In genomic region chr5:112757468-112758208, GRCh38 we compare ENCODE assay signal across 8 cellular contexts. TPM values are rescaled to one million over a fixed set of nuclear protein-coding genes. Genes with fewer than 3 reads are reported as not detected.
DNase-seq lines count a peak whose midpoint lies in the region; ATAC-seq lines count a peak whose summit lies in the region.

No MANE protein-coding gene starts in this region.

- no peaks in the 10 kb centered on the region for H3K9me3 Mint-ChIP-seq in activated naive CD4-positive, alpha-beta T cell treated with anti-CD3 and anti-CD28 coated beads, Interleukin-2, amount 50 U/mL, for 72 hours
- H3K9me3 Mint-ChIP-seq in activated naive CD4-positive, alpha-beta T cell treated with anti-CD3 and anti-CD28 coated beads for 36 hours: no peaks in the 10 kb centered on the region
- H3K9me3 Mint-ChIP-seq in natural killer cell treated with Interleukin-12 subunit alpha and Interleukin-12 subunit beta and Interleukin-15 and Interleukin-18, amount 100 ng/mL, for 72 hours: no peaks in the 10 kb centered on the region

- no peaks in the 10 kb centered on the region for H3K27me3 Mint-ChIP-seq in activated naive CD4-positive, alpha-beta T cell treated with anti-CD3 and anti-CD28 coated beads for 36 hours (ENCODE audit: low read depth)
- no peaks in the 10 kb centered on the region for H3K27me3 Mint-ChIP-seq in natural killer cell treated with Interleukin-12 subunit alpha and Interleukin-12 subunit beta and Interleukin-15 and Interleukin-18, amount 100 ng/mL, for 72 hours

- intact Hi-C loops in activated naive CD4-positive, alpha-beta T cell treated with anti-CD3 and anti-CD28 coated beads for 36 hours (cut with micrococcal nuclease): loop anchor here (1.0 to 5.0 kb wide), 7 partner anchors 50 to 582 kb away; partner anchors contain the start of genes EPB41L4A and REEP5

- DNase-seq in activated naive CD4-positive, alpha-beta T cell treated with anti-CD3 and anti-CD28 coated beads, Interleukin-2, amount 50 U/mL, for 72 hours (ENCODE audit: low spot score in 2 of 2): no peak
- no peak for DNase-seq in activated naive CD4-positive, alpha-beta T cell treated with anti-CD3 and anti-CD28 coated beads for 36 hours
- peak; percentile 69 for DNase-seq in HCEC 1CT
- peak; percentile 65 for DNase-seq in M059J (ENCODE audit: low read depth)
- peak; percentile 49 for DNase-seq in SKM-1 treated with dmso at 0.1 percent for 144 hours (lab: John Stamatoyannopoulos, UW; ENCODE audit: unreplicated experiment)
- DNase-seq in natural killer cell treated with Interleukin-12 subunit alpha and Interleukin-12 subunit beta and Interleukin-15 and Interleukin-18, amount 100 ng/mL, for 72 hours (ENCODE audit: low spot score): no peak
- DNase-seq in GM19238 (ENCODE audit: insufficient read length, low spot score): no peak

- peak; percentile 60 to 64 for ATAC-seq in activated naive CD4-positive, alpha-beta T cell treated with anti-CD3 and anti-CD28 coated beads, Interleukin-2, amount 50 U/mL, for 72 hours
- ATAC-seq in esophagus mucosa: peak; percentile 71
- ATAC-seq in natural killer cell treated with Interleukin-12 subunit alpha and Interleukin-12 subunit beta and Interleukin-15 and Interleukin-18, amount 100 ng/mL, for 72 hours: peak; percentile 66 to 67

- no peak overlapping the region for H3K27ac Mint-ChIP-seq in activated naive CD4-positive, alpha-beta T cell treated with anti-CD3 and anti-CD28 coated beads, Interleukin-2, amount 50 U/mL, for 72 hours
- H3K27ac Mint-ChIP-seq in activated naive CD4-positive, alpha-beta T cell treated with anti-CD3 and anti-CD28 coated beads for 36 hours: no peak overlapping the region
- no peak overlapping the region for H3K27ac Mint-ChIP-seq in natural killer cell treated with Interleukin-12 subunit alpha and Interleukin-12 subunit beta and Interleukin-15 and Interleukin-18, amount 100 ng/mL, for 72 hours

- CTCF ChIA-PET in activated naive CD4-positive, alpha-beta T cell treated with anti-CD3 and anti-CD28 coated beads for 36 hours (lab: Charles Lee): interaction anchor here (0.9 to 6.4 kb wide), 26 partner anchors 8 to 597 kb away, joined by 3 to 55 read pairs (median 4); no protein-coding TSS in a partner anchor

- H3K36me3 Mint-ChIP-seq in activated naive CD4-positive, alpha-beta T cell treated with anti-CD3 and anti-CD28 coated beads, Interleukin-2, amount 50 U/mL, for 72 hours: no peaks in the 10 kb centered on the region
- peaks cover 1% of the 10 kb centered on the region for H3K36me3 Mint-ChIP-seq in activated naive CD4-positive, alpha-beta T cell treated with anti-CD3 and anti-CD28 coated beads for 36 hours (ENCODE audit: low read depth)
- H3K36me3 Mint-ChIP-seq in natural killer cell treated with Interleukin-12 subunit alpha and Interleukin-12 subunit beta and Interleukin-15 and Interleukin-18, amount 100 ng/mL, for 72 hours: peaks cover 5% of the 10 kb centered on the region

- peaks cover 2% of the 10 kb centered on the region for H3K4me1 Mint-ChIP-seq in activated naive CD4-positive, alpha-beta T cell treated with anti-CD3 and anti-CD28 coated beads for 36 hours (ENCODE audit: low read depth)
- H3K4me1 Mint-ChIP-seq in natural killer cell treated with Interleukin-12 subunit alpha and Interleukin-12 subunit beta and Interleukin-15 and Interleukin-18, amount 100 ng/mL, for 72 hours (ENCODE audit: low read depth in 2 of 2): peaks cover 3 to 10% of the 10 kb centered on the region in 2 donors

- no peak overlapping the region for H3K4me3 Mint-ChIP-seq in activated naive CD4-positive, alpha-beta T cell treated with anti-CD3 and anti-CD28 coated beads for 36 hours
- no peak overlapping the region for H3K4me3 Mint-ChIP-seq in natural killer cell treated with Interleukin-12 subunit alpha and Interleukin-12 subunit beta and Interleukin-15 and Interleukin-18, amount 100 ng/mL, for 72 hours

RNA-seq across cellular contexts. Expression of gene APC, which starts 20.0 kb away (rescaled TPM):
- total RNA-seq in activated naive CD4-positive, alpha-beta T cell treated with anti-CD3 and anti-CD28 coated beads, Interleukin-2, amount 50 U/mL, for 72 hours: 10 to 100 TPM; 17.4 to 24.5 TPM
- total RNA-seq in activated naive CD4-positive, alpha-beta T cell treated with anti-CD3 and anti-CD28 coated beads for 36 hours: 10 to 100 TPM; 15.6 to 17.2 TPM
- total RNA-seq in M059J (2014; rRNA removed; shearing (Covaris generic)): 18.7 and 28.1 TPM in 2 replicates
- 27.3 TPM for total RNA-seq in esophagus mucosa
- total RNA-seq in natural killer cell treated with Interleukin-12 subunit alpha and Interleukin-12 subunit beta and Interleukin-15 and Interleukin-18, amount 100 ng/mL, for 72 hours: 10 to 100 TPM; 31.8 to 38.5 TPM

Comparison
In these comparisons a context has a peak if more than half of its experiments do, and no peak if none do; other contexts are left out.
1. DNase-seq: peak in HCEC 1CT (single experiment), M059J (single experiment) and SKM-1 treated with dmso at 0.1 percent for 144 hours (single experiment); none in activated naive CD4-positive, alpha-beta T cell treated with anti-CD3 and anti-CD28 coated beads, Interleukin-2, amount 50 U/mL, for 72 hours (0 of 2), activated naive CD4-positive, alpha-beta T cell treated with anti-CD3 and anti-CD28 coated beads for 36 hours (single experiment), natural killer cell treated with Interleukin-12 subunit alpha and Interleukin-12 subunit beta and Interleukin-15 and Interleukin-18, amount 100 ng/mL, for 72 hours (single experiment) and GM19238 (single experiment).
2. Peak in every context shown above with its lines, with median percentiles within 50 percentile points of each other: ATAC-seq.